In genomic region chr4:24965627-24966026, GRCh38 we compare ENCODE assay signal across 22 cellular contexts. TPM values are rescaled to one million over a fixed set of nuclear protein-coding genes. Genes with fewer than 3 reads are reported as not detected.
A peak's percentile ranks its signal among the peaks of the same experiment; 100 is the strongest.
DNase-seq lines count a peak whose midpoint lies in the region; ATAC-seq, FAIRE-seq and TF ChIP-seq lines count a peak whose summit lies in the region.
"Had no signal": no experiment of that assay in that cellular context is flagged by ENCODE, and none has a peak within 500 bp of the region (broad histone marks: within the 10 kb centered on the region; RNA-seq: fewer than 3 reads in every experiment).

No MANE protein-coding gene starts in this region.

- H3K27me3 ChIP-seq in GM12878 (replicated peaks in 1 of 2; ENCODE audit: control insufficient read depth in 2 of 2, insufficient read depth in 2 of 2, low read length in 1 of 2) (no peaks in the 10 kb centered on the region), neuronal stem cell (ENCODE audit: control insufficient read depth in 3 of 3, insufficient read depth in 3 of 3, low read depth in 1 of 3, low read length in 3 of 3) (no peaks in the 10 kb centered on the region), esophagus muscularis mucosa (no peaks in the 10 kb centered on the region)
- H3K27me3 ChIP-seq: esophagus squamous epithelium, pancreas, upper lobe of left lung had no signal

- no peaks in the 10 kb centered on the region for H3K4me1 Mint-ChIP-seq in activated CD4-positive, alpha-beta T cell treated with anti-CD3 and anti-CD28 coated beads for 36 hours
- H3K4me1 Mint-ChIP-seq: activated CD8-positive, alpha-beta memory T cell treated with anti-CD3 and anti-CD28 coated beads, Interleukin-2, amount 10 ng/mL, durations not matched to agents 7 days and 5 days; naive B cell; stimulated activated naive CD8-positive, alpha-beta T cell treated with anti-CD3 and anti-CD28 coated beads, Interleukin-15, amount 100 ng/mL, for 72 hours had no signal

- no peak overlapping the region for H3K23ac ChIP-seq in neuronal stem cell (ENCODE audit: low read depth, low read length, poor library complexity)

- H3K27ac Mint-ChIP-seq in activated CD4-positive, alpha-beta T cell treated with anti-CD3 and anti-CD28 coated beads for 36 hours: no peak overlapping the region
- H3K27ac Mint-ChIP-seq: activated CD8-positive, alpha-beta memory T cell treated with anti-CD3 and anti-CD28 coated beads, Interleukin-2, amount 10 ng/mL, durations not matched to agents 7 days and 5 days; stimulated activated naive CD8-positive, alpha-beta T cell treated with anti-CD3 and anti-CD28 coated beads, Interleukin-15, amount 100 ng/mL, for 72 hours had no signal

- in situ Hi-C loops in GM12878 (cut with MboI): no loop called here

- CTCF ChIA-PET in activated CD4-positive, alpha-beta T cell treated with anti-CD3 and anti-CD28 coated beads for 36 hours (lab: Charles Lee): no interaction called here
- CTCF ChIA-PET in HEK293 (lab: Yijun Ruan, JAX): interaction anchor here (0.8 kb wide), 1 partner anchor 40 kb away, joined by 3 read pairs; no protein-coding TSS in a partner anchor
- CTCF ChIA-PET in GM12878 (lab: Yijun Ruan, JAX): no interaction called here
- CTCF ChIA-PET in GM10248 (lab: Yijun Ruan, JAX): interaction anchor here (1.4 kb wide), 1 partner anchor 14 kb away, joined by 4 read pairs; no protein-coding TSS in a partner anchor

- no peak overlapping the region for H3K27ac ChIP-seq in HEK293 (ENCODE audit: extremely low read depth, low read depth, low read length)
- no peak overlapping the region for H3K27ac ChIP-seq in GM12878 (ENCODE audit: control insufficient read depth, insufficient read depth)
- H3K27ac ChIP-seq in neuronal stem cell (replicated peaks; ENCODE audit: low read length): no peak overlapping the region
- H3K27ac ChIP-seq in esophagus muscularis mucosa (replicated peaks in 1 of 4): no peak overlapping the region
- H3K27ac ChIP-seq: esophagus squamous epithelium, pancreas, upper lobe of left lung had no signal

- no peak overlapping the region for H3K9ac ChIP-seq in GM12878 (ENCODE audit: control insufficient read depth, insufficient read depth, low read length)
- no peak overlapping the region for H3K9ac ChIP-seq in neuronal stem cell (ENCODE audit: low read depth, low read length, poor library complexity)

- H3K4ac ChIP-seq in neuronal stem cell (ENCODE audit: low read length): no peak overlapping the region

- no peak overlapping the region for H3K18ac ChIP-seq in neuronal stem cell (ENCODE audit: low read length)

- no peaks in the 10 kb centered on the region for H3K79me1 ChIP-seq in neuronal stem cell (ENCODE audit: low read depth, low read length)

- 49% methylated on average over 9 of the region's 9 CpGs for whole genome bisulfite sequencing in GM12878 (ENCODE audit: insufficient coverage, insufficient replicate concordance, low lambda C conversion rate, missing lambda C conversion rate)
- WGBS in neuronal stem cell (ENCODE audit: extremely low coverage in 2 of 2, insufficient read length in 2 of 2, insufficient replicate concordance in 1 of 2), 2 donors: no CpG with 5 or more reads among the region's 9 CpGs
- WGBS in esophagus muscularis mucosa: 81% methylated on average over 8 of the region's 9 CpGs

- no peak overlapping the region for H2BK5ac ChIP-seq in neuronal stem cell (ENCODE audit: low read length)

- H3K9me3 ChIP-seq in HEK293 (ENCODE audit: control insufficient read depth, insufficient read depth, low read depth, low read length): no peaks in the 10 kb centered on the region
- H3K9me3 ChIP-seq in GM12878 (replicated peaks; ENCODE audit: control insufficient read depth, insufficient read depth, low read length): no peaks in the 10 kb centered on the region; the same call in 2 of the 3 replicates
- peaks cover 17 to 20% of the 10 kb centered on the region in 2 donors for H3K9me3 ChIP-seq in neuronal stem cell (replicated peaks in 1 of 2; ENCODE audit: control insufficient read depth in 2 of 2, insufficient read depth in 1 of 2, low read depth in 1 of 2, low read length in 2 of 2)
- H3K9me3 ChIP-seq in esophagus muscularis mucosa: no peaks in the 10 kb centered on the region
- H3K9me3 ChIP-seq: esophagus squamous epithelium, pancreas had no signal

- no peak overlapping the region for H2BK12ac ChIP-seq in neuronal stem cell (ENCODE audit: low read length)

- no peaks in the 10 kb centered on the region for H3K79me2 ChIP-seq in GM12878 (ENCODE audit: control insufficient read depth, insufficient read depth, low read length)

- BruUV-seq in GM12878 (replicated peaks; lab: Mats Ljungman, UMichigan): no TSS peak

- no peak for ATAC-seq in activated CD4-positive, alpha-beta T cell treated with anti-CD3 and anti-CD28 coated beads for 36 hours
- no peak for ATAC-seq in GM12878
- ATAC-seq: activated CD8-positive, alpha-beta memory T cell treated with anti-CD3 and anti-CD28 coated beads, Interleukin-2, amount 10 ng/mL, durations not matched to agents 7 days and 5 days; pancreas; sciatic nerve; stimulated activated naive CD8-positive, alpha-beta T cell treated with anti-CD3 and anti-CD28 coated beads, Interleukin-15, amount 100 ng/mL, for 72 hours had no signal

- no peaks in the 10 kb centered on the region for H3K36me3 ChIP-seq in HEK293 (ENCODE audit: control insufficient read depth in 2 of 2, insufficient read depth in 1 of 2, low read length in 2 of 2)
- no peaks in the 10 kb centered on the region for H3K36me3 ChIP-seq in GM12878 (ENCODE audit: control insufficient read depth in 2 of 2, insufficient read depth in 2 of 2, low read length in 1 of 2)
- H3K36me3 ChIP-seq in neuronal stem cell (replicated peaks in 1 of 2; ENCODE audit: control insufficient read depth in 2 of 2, insufficient read depth in 2 of 2, low read length in 2 of 2): no peaks in the 10 kb centered on the region
- H3K36me3 ChIP-seq in esophagus muscularis mucosa: no peaks in the 10 kb centered on the region
- H3K36me3 ChIP-seq: esophagus squamous epithelium, pancreas, upper lobe of left lung had no signal

- TF ChIP-seq CTCF in HEK293 (tag by site-specific recombination; IDR thresholded peaks at IDR 0.05) (no peak), GM12878 (IDR thresholded peaks at IDR 0.05 in 2 of 3, conservative IDR thresholded peaks at IDR 0.05 in 1 of 3; ENCODE audit: control insufficient read depth in 2 of 3, extremely low read depth in 1 of 3, insufficient read depth in 1 of 3, low read depth in 3 of 3, low read length in 3 of 3) (no peak), GM10248 (IDR thresholded peaks at IDR 0.05; ENCODE audit: control extremely low read depth, extremely low read depth, low read depth, missing control alignments) (no peak), esophagus muscularis mucosa (IDR thresholded peaks at IDR 0.05) (no peak)

- H3K4me1 ChIP-seq in HEK293 (ENCODE audit: control insufficient read depth, insufficient read depth, low read length) (no peaks in the 10 kb centered on the region), GM12878 (ENCODE audit: control insufficient read depth, insufficient read depth, low read length) (no peaks in the 10 kb centered on the region), neuronal stem cell (ENCODE audit: control insufficient read depth in 2 of 2, insufficient read depth in 1 of 2, low read depth in 1 of 2, low read length in 2 of 2) (no peaks in the 10 kb centered on the region), esophagus muscularis mucosa (no peaks in the 10 kb centered on the region)
- H3K4me1 ChIP-seq: esophagus squamous epithelium, pancreas, upper lobe of left lung had no signal

- H3K36me3 Mint-ChIP-seq in activated CD4-positive, alpha-beta T cell treated with anti-CD3 and anti-CD28 coated beads for 36 hours (ENCODE audit: low read depth): no peaks in the 10 kb centered on the region
- H3K36me3 Mint-ChIP-seq: activated CD8-positive, alpha-beta memory T cell treated with anti-CD3 and anti-CD28 coated beads, Interleukin-2, amount 10 ng/mL, durations not matched to agents 7 days and 5 days; naive B cell had no signal

- H2AFZ ChIP-seq in GM12878 (ENCODE audit: control insufficient read depth, low read depth, low read length) (no peak overlapping the region), neuronal stem cell (ENCODE audit: low read length) (no peak overlapping the region)

- RAD21 ChIA-PET in GM12878 (lab: Charles Lee; ENCODE audit: unreplicated experiment): no interaction called here

- no peak for TF ChIP-seq POLR2A in GM12878 (IDR thresholded peaks at IDR 0.05; ENCODE audit: low read depth, low read length)
- no peak for TF ChIP-seq POLR2A in esophagus muscularis mucosa (IDR thresholded peaks at IDR 0.05; ENCODE audit: low read depth)

- SMC1A ChIA-PET in GM12878 (lab: Charles Lee; ENCODE audit: uncharacterized antibody, unreplicated experiment): no interaction called here

- H3K14ac ChIP-seq in neuronal stem cell (ENCODE audit: low read length): no peak overlapping the region

- FAIRE-seq in GM12878 (lab: Jason Lieb, UNC): no peak
- FAIRE-seq: G401.6, keratinocyte, pancreas had no signal

- no peak overlapping the region for H2BK120ac ChIP-seq in neuronal stem cell (ENCODE audit: low read depth, low read length)

- no peak for TF ChIP-seq RAD21 in GM12878 (IDR thresholded peaks at IDR 0.05; ENCODE audit: insufficient read depth, low read depth, low read length)

- no peak overlapping the region for H4K8ac ChIP-seq in neuronal stem cell (ENCODE audit: low read depth, low read length)

- peak; percentile 13 for DNase-seq in activated CD4-positive, alpha-beta T cell treated with anti-CD3 and anti-CD28 coated beads for 36 hours
- no peak for DNase-seq in activated CD4-positive, alpha-beta T cell treated with anti-CD3 and anti-CD28 coated beads, Interleukin-2, amount 50 U/mL, for 1 hour
- no peak for DNase-seq in GM12878 (ENCODE audit: low read depth, low spot score)
- peak; percentile 35 for DNase-seq in neuronal stem cell (ENCODE audit: low spot score)
- DNase-seq in DMS79 treated with DMSO at 0.1 percent for 48 hours (lab: John Stamatoyannopoulos, UW): no peak
- no peak for DNase-seq in GM10248 (ENCODE audit: extremely low spot score)
- no peak for DNase-seq in esophagus muscularis mucosa (ENCODE audit: extremely low spot score)
- DNase-seq: activated CD4-positive, CD25-positive, alpha-beta regulatory T cell; activated CD8-positive, alpha-beta memory T cell treated with anti-CD3 and anti-CD28 coated beads, Interleukin-2, amount 10 ng/mL, durations not matched to agents 7 days and 5 days; activated effector memory CD4-positive, alpha-beta T cell treated with anti-CD3 and anti-CD28 coated beads, Interleukin-2, amount 50 U/mL, for 16 hours; amniotic stem cell; esophagus squamous epithelium; naive B cell; NCI-H187 treated with DMSO at 0.1 percent for 48 hours; NCI-H526 treated with DMSO at 0.1 percent for 48 hours; pancreas; stimulated activated naive CD8-positive, alpha-beta T cell treated with anti-CD3 and anti-CD28 coated beads, Interleukin-15, amount 100 ng/mL, for 72 hours; upper lobe of left lung had no signal

- peaks cover 14% of the 10 kb centered on the region for H3K9me3 Mint-ChIP-seq in activated CD4-positive, alpha-beta T cell treated with anti-CD3 and anti-CD28 coated beads for 36 hours (ENCODE audit: low read depth)

- H3K27me3 Mint-ChIP-seq in activated CD4-positive, alpha-beta T cell treated with anti-CD3 and anti-CD28 coated beads for 36 hours: no peaks in the 10 kb centered on the region
- H3K27me3 Mint-ChIP-seq: activated CD8-positive, alpha-beta memory T cell treated with anti-CD3 and anti-CD28 coated beads, Interleukin-2, amount 10 ng/mL, durations not matched to agents 7 days and 5 days; naive B cell; stimulated activated naive CD8-positive, alpha-beta T cell treated with anti-CD3 and anti-CD28 coated beads, Interleukin-15, amount 100 ng/mL, for 72 hours had no signal

- H3K4me3 Mint-ChIP-seq in activated CD4-positive, alpha-beta T cell treated with anti-CD3 and anti-CD28 coated beads for 36 hours: no peak overlapping the region
- H3K4me3 Mint-ChIP-seq: activated CD8-positive, alpha-beta memory T cell treated with anti-CD3 and anti-CD28 coated beads, Interleukin-2, amount 10 ng/mL, durations not matched to agents 7 days and 5 days; naive B cell; stimulated activated naive CD8-positive, alpha-beta T cell treated with anti-CD3 and anti-CD28 coated beads, Interleukin-15, amount 100 ng/mL, for 72 hours had no signal

- intact Hi-C loops in activated CD4-positive, alpha-beta T cell treated with anti-CD3 and anti-CD28 coated beads for 36 hours (cut with DNase I, micrococcal nuclease): no loop called here
- intact Hi-C loops in GM12878 (cut with micrococcal nuclease; ENCODE audit: unreplicated experiment) (no loop called here), esophagus muscularis mucosa (cut with DNase I) (no loop called here)

- H4K91ac ChIP-seq in neuronal stem cell (ENCODE audit: low read depth, low read length, poor library complexity): no peak overlapping the region

- H3K4me2 ChIP-seq in GM12878 (ENCODE audit: control insufficient read depth, insufficient read depth) (no peak overlapping the region), neuronal stem cell (ENCODE audit: insufficient read depth, low read length, poor library complexity, severe bottlenecking) (no peak overlapping the region)

- no peak for TF ChIP-seq EP300 in GM12878 (IDR thresholded peaks at IDR 0.05; ENCODE audit: borderline replicate concordance in 1 of 2, control insufficient read depth in 1 of 2, low read depth in 2 of 2, low read length in 2 of 2)
- no peak for TF ChIP-seq EP300 in esophagus muscularis mucosa (IDR thresholded peaks at IDR 0.05)

- H3K4me3 ChIP-seq in HEK293 (ENCODE audit: low read depth, low read length): no peak overlapping the region
- H3K4me3 ChIP-seq in GM12878: no peak overlapping the region
- no peak overlapping the region for H3K4me3 ChIP-seq in neuronal stem cell (ENCODE audit: low read length in 2 of 2)
- no peak overlapping the region for H3K4me3 ChIP-seq in esophagus muscularis mucosa
- H3K4me3 ChIP-seq: esophagus squamous epithelium, pancreas, upper lobe of left lung had no signal

- H4K20me1 ChIP-seq in GM12878 (ENCODE audit: control insufficient read depth, insufficient read depth): no peaks in the 10 kb centered on the region

- POLR2A ChIA-PET in activated CD4-positive, alpha-beta T cell treated with anti-CD3 and anti-CD28 coated beads for 36 hours (lab: Charles Lee): no interaction called here
- POLR2A ChIA-PET in HEK293 (lab: Yijun Ruan, JAX): no interaction called here
- POLR2A ChIA-PET in GM12878 (lab: Charles Lee): no interaction called here
- POLR2A ChIA-PET in GM10248 (lab: Yijun Ruan, JAX): no interaction called here

- H2AK5ac ChIP-seq in neuronal stem cell (ENCODE audit: low read depth, low read length): no peak overlapping the region

- H2BK15ac ChIP-seq in neuronal stem cell (ENCODE audit: low read length): no peak overlapping the region

RNA-seq across cellular contexts. Expression of gene CCDC149, which starts 52.8 kb away (rescaled TPM):
- under 1 TPM; 0.14 to 0.16 TPM for total RNA-seq in activated CD4-positive, alpha-beta T cell treated with anti-CD3 and anti-CD28 coated beads for 36 hours
- total RNA-seq in GM12878 (2013; cell fraction: nucleolus; rRNA removed): not detected in 2 replicates
- total RNA-seq in GM12878 (2014; rRNA removed) (not detected in 2 replicates), GM12878 (2014; rRNA removed; fragmentation: Illumina TruSeq; extraction: Trizol) (0.04 TPM in 1 of 2 replicates, not detected in the other), GM12878 (2021) (not detected in 2 replicates), esophagus muscularis mucosa (10 to 100 TPM; 21.0 to 37.9 (median 34.0) TPM)
- polyA plus RNA-seq in GM12878 (2011; ENCODE audit: low read depth): not detected
- polyA plus RNA-seq in GM12878 (2011; rRNA removed) (0.04 TPM in 1 of 2 replicates, not detected in the other), GM12878 (2014; fragmentation: Illumina TruSeq; extraction: Trizol) (0.03 TPM in 1 of 2 replicates, not detected in the other), GM12878 (2014; fragmentation: Nextera tagmentation; extraction: Ambion mirVana) (not detected), GM12878 (2014; rRNA removed) (not detected in 2 replicates), GM12878 (2016; fragmentation: Nextera tagmentation; extraction: Ambion mirVana) (not detected)
- polyA plus RNA-seq in GM12878 (2011; cell fraction: cytosol; rRNA removed): 0.02 and 0.03 TPM in 2 replicates
- polyA plus RNA-seq in GM12878 (2011; cell fraction: nucleus; rRNA removed): 0.22 TPM in 1 of 2 replicates, not detected in the other
- not detected in 2 replicates for polyA plus RNA-seq in GM12878 (2012)
- polyA minus RNA-seq in GM12878 (2011; rRNA and poly(A)+ RNA removed): not detected in 2 replicates
- polyA minus RNA-seq in GM12878 (2011; cell fraction: cytosol; rRNA and poly(A)+ RNA removed): not detected in 2 replicates
- 0.10 TPM in 1 of 2 replicates, not detected in the other for polyA minus RNA-seq in GM12878 (2011; cell fraction: nucleus; rRNA and poly(A)+ RNA removed)
- polyA plus RNA-seq in neuronal stem cell (2013, experiment 1 of 2): 4.0 TPM
- polyA plus RNA-seq in neuronal stem cell (2013, experiment 2 of 2): 4.0 TPM
- total RNA-seq: activated CD8-positive, alpha-beta memory T cell treated with anti-CD3 and anti-CD28 coated beads, Interleukin-2, amount 10 ng/mL, durations not matched to agents 7 days and 5 days had no signal

Comparison
In these comparisons a context has a peak if more than half of its experiments do, and no peak if none do; other contexts are left out.
1. DNase-seq: peak in activated CD4-positive, alpha-beta T cell treated with anti-CD3 and anti-CD28 coated beads for 36 hours (single experiment) and neuronal stem cell (single experiment); none in activated CD4-positive, alpha-beta T cell treated with anti-CD3 and anti-CD28 coated beads, Interleukin-2, amount 50 U/mL, for 1 hour (single experiment), GM12878 (single experiment), DMS79 treated with DMSO at 0.1 percent for 48 hours (single experiment), GM10248 (single experiment) and esophagus muscularis mucosa (single experiment).
2. RNA of gene CCDC149, which starts 52.8 kb away (total RNA-seq): 21.0 to 37.9 TPM in esophagus muscularis mucosa; 0.14 to 0.16 TPM in activated CD4-positive, alpha-beta T cell treated with anti-CD3 and anti-CD28 coated beads for 36 hours and 0.04 TPM in GM12878; every median in the first group is over 10 times any median in the second.
3. CTCF ChIA-PET loops: an anchor here in HEK293 (0.8 kb wide) and GM10248 (1.4 kb wide); none called in activated CD4-positive, alpha-beta T cell treated with anti-CD3 and anti-CD28 coated beads for 36 hours and GM12878.